16 cellular contexts compared by ENCODE assay signal in the genomic region with DNA sequence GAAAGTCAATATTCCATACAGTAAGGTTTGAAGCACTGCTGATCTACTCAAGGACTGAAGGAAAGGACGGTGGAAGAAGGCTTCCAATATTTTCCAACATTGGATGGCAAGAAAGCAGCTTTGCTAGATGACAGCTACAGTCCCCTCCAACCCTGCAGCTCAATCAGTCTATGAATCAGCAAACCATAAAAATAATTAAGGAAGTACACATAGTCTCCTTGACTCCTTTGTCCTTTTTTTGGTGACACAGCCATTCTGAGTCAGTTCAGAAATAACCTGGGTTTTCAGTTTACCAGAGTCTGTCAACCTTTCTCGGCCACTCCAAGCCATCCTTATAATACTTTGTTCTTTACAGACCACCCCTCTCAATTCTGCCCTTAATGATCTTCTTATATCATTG.
DNase-seq lines count a peak whose midpoint lies in the region; ATAC-seq, FAIRE-seq and TF ChIP-seq lines count a peak whose summit lies in the region.
"Had no signal": no experiment of that assay in that cellular context is flagged by ENCODE, and none has a peak within 500 bp of the region (broad histone marks: within the 10 kb centered on the region; RNA-seq: fewer than 3 reads in every experiment).

No MANE protein-coding gene starts in this region.

- H3K79me1 ChIP-seq in trophoblast cell (ENCODE audit: low read length) = no peaks in the 10 kb centered on the region

- ATAC-seq in A549 (no peak), lower lobe of right lung (peak; percentile 46 to 55)
- ATAC-seq: activated CD8-positive, alpha-beta memory T cell treated with anti-CD3 and anti-CD28 coated beads, Interleukin-2, amount 10 ng/mL, durations not matched to agents 7 days and 5 days had no signal

- intact Hi-C loops in ascending aorta (cut with DNase I) = loop anchor here (5.0 to 10.0 kb wide), 5 partner anchors 130 to 750 kb away; no protein-coding TSS in a partner anchor
- intact Hi-C loops in lower lobe of right lung (cut with DNase I) = no loop called here
- intact Hi-C loops in Calu3 (cut with micrococcal nuclease; ENCODE audit: unreplicated experiment) = no loop called here

- no peak for FAIRE-seq in A549 (lab: Jason Lieb, UNC)

- no peak overlapping the region for H3K4me2 ChIP-seq in A549
- H3K4me2 ChIP-seq in trophoblast cell (ENCODE audit: low read length) = no peak overlapping the region

- TF ChIP-seq EP300 in A549 (IDR thresholded peaks at IDR 0.05) = no peak

- no peak overlapping the region for H3K27ac Mint-ChIP-seq in Calu3 (ENCODE audit: unreplicated experiment)
- H3K27ac Mint-ChIP-seq: activated CD8-positive, alpha-beta memory T cell treated with anti-CD3 and anti-CD28 coated beads, Interleukin-2, amount 10 ng/mL, durations not matched to agents 7 days and 5 days; activated naive CD8-positive, alpha-beta T cell treated with anti-CD3 and anti-CD28 coated beads, Interleukin-2, amount 10 ng/mL, durations not matched to agents 7 days and 5 days had no signal

- no peak overlapping the region for H3K9ac ChIP-seq in trophoblast cell (ENCODE audit: low read length)

- no peak overlapping the region for H2AK5ac ChIP-seq in trophoblast cell (ENCODE audit: low read length)

- H3K79me2 ChIP-seq in trophoblast cell (ENCODE audit: control insufficient read depth, insufficient read depth, low read length, poor library complexity) = no peaks in the 10 kb centered on the region

- WGBS in A549 (ENCODE audit: missing lambda C conversion rate) = 68% methylated on average over 2 of the region's 2 CpGs
- no CpG with 5 or more reads among the region's 2 CpGs for WGBS in trophoblast cell (ENCODE audit: extremely low coverage, insufficient coverage, insufficient read length)

- no TSS peak for BruUV-seq in Calu3 (replicated peaks; lab: Mats Ljungman, UMichigan)

- DNase-seq in A549 (ENCODE audit: low read depth in 1 of 2, low spot score in 1 of 2) = no peak
- peak; percentile 23 for DNase-seq in KBM-7
- no peak for DNase-seq in ascending aorta (ENCODE audit: low spot score in 2 of 2)
- no peak for DNase-seq in lower lobe of right lung
- no peak for DNase-seq in NCI-H1436 (lab: John Stamatoyannopoulos, UW)
- DNase-seq in HPDE6-E6E7 (ENCODE audit: extremely low spot score) = no peak
- no peak for DNase-seq in Calu3
- DNase-seq in trophoblast cell = no peak
- DNase-seq: activated CD8-positive, alpha-beta memory T cell treated with anti-CD3 and anti-CD28 coated beads, Interleukin-2, amount 10 ng/mL, durations not matched to agents 7 days and 5 days; activated naive CD8-positive, alpha-beta T cell treated with anti-CD3 and anti-CD28 coated beads, Interleukin-2, amount 10 ng/mL, durations not matched to agents 7 days and 5 days; BE2C; head of caudate nucleus; NCI-H446 treated with DMSO at 0.1 percent for 48 hours; RPMI8226; stimulated activated CD4-positive, alpha-beta T cell treated with anti-CD3 and anti-CD28 coated beads, Interleukin-1b, Interleukin-23, amount 100 ng/mL, for 48 hours had no signal

- H3K27me3 Mint-ChIP-seq in Calu3 (ENCODE audit: unreplicated experiment) = no peaks in the 10 kb centered on the region
- H3K27me3 Mint-ChIP-seq: activated CD8-positive, alpha-beta memory T cell treated with anti-CD3 and anti-CD28 coated beads, Interleukin-2, amount 10 ng/mL, durations not matched to agents 7 days and 5 days; activated naive CD8-positive, alpha-beta T cell treated with anti-CD3 and anti-CD28 coated beads, Interleukin-2, amount 10 ng/mL, durations not matched to agents 7 days and 5 days had no signal

- no peak overlapping the region for H3K23ac ChIP-seq in trophoblast cell (ENCODE audit: low read length)

- H3K4me3 ChIP-seq in A549 = no peak overlapping the region
- no peak overlapping the region for H3K4me3 ChIP-seq in ascending aorta
- no peak overlapping the region for H3K4me3 ChIP-seq in lower lobe of right lung
- no peak overlapping the region for H3K4me3 ChIP-seq in trophoblast cell (ENCODE audit: low read depth, low read length)

- no peak overlapping the region for H4K91ac ChIP-seq in trophoblast cell (ENCODE audit: low read depth, low read length)

- no peak overlapping the region for H3K18ac ChIP-seq in trophoblast cell (ENCODE audit: low read length)

- H2BK5ac ChIP-seq in trophoblast cell (ENCODE audit: low read depth, low read length, poor library complexity) = no peak overlapping the region

- H3K27me3 ChIP-seq in ascending aorta (no peaks in the 10 kb centered on the region), lower lobe of right lung (ENCODE audit: low read depth) (no peaks in the 10 kb centered on the region), trophoblast cell (ENCODE audit: insufficient read depth, low read length) (no peaks in the 10 kb centered on the region)
- H3K27me3 ChIP-seq: BE2C had no signal

- H3K27ac ChIP-seq in A549 (peak overlapping the region; percentile 15 to 42; a peak in 2 of 6 replicates), ascending aorta (peak overlapping the region; percentile 83 to 87), lower lobe of right lung (peak overlapping the region; percentile 57), trophoblast cell (ENCODE audit: low read depth, low read length) (no peak overlapping the region)
- H3K27ac ChIP-seq: VCaP had no signal

- no peak overlapping the region for H4K12ac ChIP-seq in trophoblast cell (ENCODE audit: low read depth, low read length)

- POLR2A ChIA-PET in A549 (lab: Yijun Ruan, JAX) = no interaction called here

- CTCF ChIA-PET in A549 (lab: Yijun Ruan, JAX) (no interaction called here), Calu3 (lab: Charles Lee) (interaction anchor here (0.6 kb wide), 1 partner anchor 527 kb away, joined by 4 read pairs; no protein-coding TSS in a partner anchor)

- H3K9me3 Mint-ChIP-seq in Calu3 (ENCODE audit: low read depth, unreplicated experiment) = no peaks in the 10 kb centered on the region
- H3K9me3 Mint-ChIP-seq: activated naive CD8-positive, alpha-beta T cell treated with anti-CD3 and anti-CD28 coated beads, Interleukin-2, amount 10 ng/mL, durations not matched to agents 7 days and 5 days had no signal

- H3K4me1 ChIP-seq in A549 (peaks cover 32% of the 10 kb centered on the region), ascending aorta (peaks cover 19 to 53% of the 10 kb centered on the region in 2 donors), lower lobe of right lung (peaks cover 29% of the 10 kb centered on the region), trophoblast cell (ENCODE audit: control insufficient read depth in 1 of 2, insufficient read depth in 2 of 2, low read length in 2 of 2) (peaks cover 0 to 4% of the 10 kb centered on the region in 2 experiments)
- H3K4me1 ChIP-seq: BE2C had no signal

- TF ChIP-seq POLR2A in A549 (IDR thresholded peaks at IDR 0.05; ENCODE audit: low read length) = no peak

- H3K4me1 Mint-ChIP-seq in Calu3 (ENCODE audit: low read depth, unreplicated experiment) = no peaks in the 10 kb centered on the region
- H3K4me1 Mint-ChIP-seq: activated CD8-positive, alpha-beta memory T cell treated with anti-CD3 and anti-CD28 coated beads, Interleukin-2, amount 10 ng/mL, durations not matched to agents 7 days and 5 days; activated naive CD8-positive, alpha-beta T cell treated with anti-CD3 and anti-CD28 coated beads, Interleukin-2, amount 10 ng/mL, durations not matched to agents 7 days and 5 days had no signal

- H4K8ac ChIP-seq in trophoblast cell (ENCODE audit: low read depth, low read length) = no peak overlapping the region

- H3K36me3 ChIP-seq in ascending aorta = no peaks in the 10 kb centered on the region
- H3K36me3 ChIP-seq in lower lobe of right lung = no peaks in the 10 kb centered on the region
- no peaks in the 10 kb centered on the region for H3K36me3 ChIP-seq in trophoblast cell (ENCODE audit: control insufficient read depth in 1 of 2, insufficient read depth in 2 of 2, low read length in 2 of 2)
- H3K36me3 ChIP-seq: BE2C had no signal

- in situ Hi-C loops in KBM-7 (cut with MboI; ENCODE audit: low pct_unique_long_range_greater_than_20kb, low sequenced_read_pairs) = no loop called here

- no peaks in the 10 kb centered on the region for H3K36me3 Mint-ChIP-seq in Calu3 (ENCODE audit: insufficient read depth, unreplicated experiment)
- H3K36me3 Mint-ChIP-seq: activated CD8-positive, alpha-beta memory T cell treated with anti-CD3 and anti-CD28 coated beads, Interleukin-2, amount 10 ng/mL, durations not matched to agents 7 days and 5 days; activated naive CD8-positive, alpha-beta T cell treated with anti-CD3 and anti-CD28 coated beads, Interleukin-2, amount 10 ng/mL, durations not matched to agents 7 days and 5 days had no signal

- H2BK12ac ChIP-seq in trophoblast cell (ENCODE audit: low read length) = no peak overlapping the region

- no peak for TF ChIP-seq CTCF in A549 (IDR thresholded peaks at IDR 0.05)
- no peak for TF ChIP-seq CTCF in ascending aorta (IDR thresholded peaks at IDR 0.05)
- no peak for TF ChIP-seq CTCF in lower lobe of right lung (IDR thresholded peaks at IDR 0.05)
- no peak for TF ChIP-seq CTCF in Calu3 (IDR thresholded peaks at IDR 0.05; ENCODE audit: unreplicated experiment)

- H2AFZ ChIP-seq in trophoblast cell (ENCODE audit: insufficient read depth, low read length, poor library complexity) = no peak overlapping the region

- no peaks in the 10 kb centered on the region for H3K9me3 ChIP-seq in A549
- H3K9me3 ChIP-seq in ascending aorta = no peaks in the 10 kb centered on the region
- H3K9me3 ChIP-seq in lower lobe of right lung = no peaks in the 10 kb centered on the region
- no peaks in the 10 kb centered on the region for H3K9me3 ChIP-seq in trophoblast cell (ENCODE audit: insufficient read depth, low read depth, low read length)
- H3K9me3 ChIP-seq: BE2C had no signal

- no peak overlapping the region for H3K14ac ChIP-seq in trophoblast cell (ENCODE audit: low read length)

- no peak overlapping the region for H3K4ac ChIP-seq in trophoblast cell (ENCODE audit: low read depth, low read length)

- H3K4me3 Mint-ChIP-seq in Calu3 (ENCODE audit: low read depth, unreplicated experiment) = no peak overlapping the region
- H3K4me3 Mint-ChIP-seq: activated CD8-positive, alpha-beta memory T cell treated with anti-CD3 and anti-CD28 coated beads, Interleukin-2, amount 10 ng/mL, durations not matched to agents 7 days and 5 days; activated naive CD8-positive, alpha-beta T cell treated with anti-CD3 and anti-CD28 coated beads, Interleukin-2, amount 10 ng/mL, durations not matched to agents 7 days and 5 days had no signal

- H2BK120ac ChIP-seq in trophoblast cell (ENCODE audit: insufficient read depth, low read length, poor library complexity) = no peak overlapping the region

- TF ChIP-seq RAD21 in A549 (conservative IDR thresholded peaks at IDR 0.05 in 1 of 2, IDR thresholded peaks at IDR 0.05 in 1 of 2) = no peak

TF ChIP-seq in A549, 52 proteins besides CTCF, POLR2A, EP300 and RAD21 (continues in another document):
- no peak for TF ChIP-seq POLR2AphosphoS2 (conservative IDR thresholded peaks at IDR 0.05; ENCODE audit: low read length)
- no peak for TF ChIP-seq GATA3 (IDR thresholded peaks at IDR 0.05; ENCODE audit: borderline replicate concordance)
- no peak for TF ChIP-seq EHMT2 (IDR thresholded peaks at IDR 0.05; ENCODE audit: low read depth)
- no peak for TF ChIP-seq FOSL2 (IDR thresholded peaks at IDR 0.05)
- TF ChIP-seq FOSL2 (CRISPR knock-in tag; IDR thresholded peaks at IDR 0.05) = no peak
- TF ChIP-seq NR3C1 (IDR thresholded peaks at IDR 0.05) = no peak

Comparison
In these comparisons a context has a peak if more than half of its experiments do, and no peak if none do; other contexts are left out.
1. ATAC-seq: peak in lower lobe of right lung (2 of 2); none in A549 (0 of 2).